Comparison of ENCODE assay signal across 8 cellular contexts in genomic region chr20:46552460-46553420, GRCh38. TPM values are rescaled to one million over a fixed set of nuclear protein-coding genes. Genes with fewer than 3 reads are reported as not detected.
DNase-seq lines count a peak whose midpoint lies in the region; ATAC-seq and TF ChIP-seq lines count a peak whose summit lies in the region.

No MANE protein-coding gene starts in this region.

- H3K9me3 ChIP-seq in endodermal cell (ENCODE audit: control insufficient read depth, low read length): no peaks in the 10 kb centered on the region
- H3K9me3 ChIP-seq in stomach: no peaks in the 10 kb centered on the region

- DNase-seq in GM12864 (ENCODE audit: low read depth) (peak; percentile 70), GM23338 (ENCODE audit: low spot score) (no peak), NB4 (ENCODE audit: low read depth) (peak; percentile 94), endodermal cell (no peak), stomach (no peak), medulla oblongata (ENCODE audit: extremely low spot score) (no peak), Ammon's horn (ENCODE audit: low spot score) (no peak), erythroblast (lab: John Stamatoyannopoulos, UW) (no peak)

- H3K9me3 Mint-ChIP-seq in GM23338 (no peaks in the 10 kb centered on the region; the same call in 2 of the 3 replicates), endodermal cell (no peaks in the 10 kb centered on the region)

- intact Hi-C loops in stomach (cut with DNase I; ENCODE audit: low total_unique reads): no loop called here

- H3K4me1 Mint-ChIP-seq in GM23338 (peaks cover 45% of the 10 kb centered on the region), endodermal cell (peaks cover 12% of the 10 kb centered on the region)

- peak overlapping the region; percentile 17; the same call in 1 of the 2 replicates for H3K4me3 ChIP-seq in GM12864 (ENCODE audit: low read depth, low read length)
- no peak overlapping the region for H3K4me3 ChIP-seq in GM23338
- peak overlapping the region; percentile 26 for H3K4me3 ChIP-seq in NB4 (ENCODE audit: low read depth, low read length)
- H3K4me3 ChIP-seq in endodermal cell (ENCODE audit: low read length): no peak overlapping the region
- no peak overlapping the region for H3K4me3 ChIP-seq in stomach

- 89 to 90% methylated on average over 4 of the region's 4 CpGs for WGBS in endodermal cell (ENCODE audit: insufficient coverage in 1 of 2, insufficient read length in 1 of 2), 2 experiments
- WGBS in stomach, 5 donors: 72 to 82% (median 78%) methylated on average over 4 of the region's 4 CpGs

- no peaks in the 10 kb centered on the region for H3F3A ChIP-seq in GM23338 (replicated peaks; ENCODE audit: low read depth)

- no peak overlapping the region for H3K9ac ChIP-seq in endodermal cell (ENCODE audit: extremely low read depth, low read length, poor library complexity, severe bottlenecking)

- H3K27ac ChIP-seq in GM23338 (ENCODE audit: low read depth) (peak overlapping the region; percentile 72), endodermal cell (ENCODE audit: low read depth, low read length) (peak overlapping the region; percentile 97), stomach (no peak overlapping the region)

- no peaks in the 10 kb centered on the region for H3K79me2 ChIP-seq in GM23338 (replicated peaks; ENCODE audit: insufficient read depth)

- H3K4me1 ChIP-seq in GM23338 (ENCODE audit: insufficient read depth) (peaks cover 58% of the 10 kb centered on the region), endodermal cell (ENCODE audit: control insufficient read depth, insufficient read depth, low read length) (no peaks in the 10 kb centered on the region), stomach (peaks cover 0 to 12% (median 0%) of the 10 kb centered on the region in 4 donors)

- H3K4me3 Mint-ChIP-seq in GM23338 (no peak overlapping the region; the same call in 2 of the 3 replicates), endodermal cell (no peak overlapping the region)

- H3K27ac Mint-ChIP-seq in GM23338 (peak overlapping the region; percentile 94), endodermal cell (peak overlapping the region; percentile 58)

- TF ChIP-seq CTCF in GM12864 (IDR thresholded peaks at IDR 0.05; ENCODE audit: low read depth, low read length, missing control alignments) (no peak), GM23338 (conservative IDR thresholded peaks at IDR 0.05; ENCODE audit: low read depth in 2 of 2) (no peak), NB4 (IDR thresholded peaks at IDR 0.05; ENCODE audit: low read depth, low read length) (no peak), endodermal cell (conservative IDR thresholded peaks at IDR 0.05) (no peak), stomach (IDR thresholded peaks at IDR 0.05) (no peak)

- TF ChIP-seq EP300 in stomach (IDR thresholded peaks at IDR 0.05): no peak

- H3K27me3 Mint-ChIP-seq in GM23338 (ENCODE audit: insufficient read depth, low read depth, poor library complexity) (peaks cover 13% of the 10 kb centered on the region), endodermal cell (ENCODE audit: insufficient read depth) (no peaks in the 10 kb centered on the region)

- H3K27me3 ChIP-seq in GM23338 (ENCODE audit: insufficient read depth) (no peaks in the 10 kb centered on the region), endodermal cell (ENCODE audit: control insufficient read depth, insufficient read depth, low read length, poor library complexity, severe bottlenecking) (peaks cover 6% of the 10 kb centered on the region), stomach (peaks cover 0 to 12% (median 0%) of the 10 kb centered on the region in 3 donors)

- H3K36me3 Mint-ChIP-seq in GM23338 (ENCODE audit: low read depth) (no peaks in the 10 kb centered on the region), endodermal cell (ENCODE audit: low read depth) (no peaks in the 10 kb centered on the region)

- H4K20me1 ChIP-seq in GM23338 (replicated peaks; ENCODE audit: insufficient read depth): no peaks in the 10 kb centered on the region

- no peak for TF ChIP-seq POLR2A in NB4 (IDR thresholded peaks at IDR 0.05; ENCODE audit: extremely low read depth, insufficient read length)
- TF ChIP-seq POLR2A in stomach (IDR thresholded peaks at IDR 0.05): no peak
- TF ChIP-seq POLR2A in erythroblast (IDR thresholded peaks at IDR 0.05; ENCODE audit: low read length): no peak

- no peaks in the 10 kb centered on the region for H3K36me3 ChIP-seq in GM23338 (ENCODE audit: insufficient read depth)
- H3K36me3 ChIP-seq in endodermal cell (ENCODE audit: control insufficient read depth, insufficient read depth, low read length): no peaks in the 10 kb centered on the region
- no peaks in the 10 kb centered on the region for H3K36me3 ChIP-seq in stomach

- H2AFZ ChIP-seq in GM23338: peak overlapping the region; percentile 40; the same call in 1 of the 2 replicates

- peak; percentile 25 for ATAC-seq in GM23338

- H3K9me2 ChIP-seq in GM23338 (ENCODE audit: insufficient read depth): no peaks in the 10 kb centered on the region

- peak overlapping the region; percentile 49 for H3K4me2 ChIP-seq in GM23338

TF ChIP-seq in GM23338, 12 proteins besides CTCF, POLR2A, EP300 and RAD21 (continues in another document):
- TF ChIP-seq JUNB (IDR thresholded peaks at IDR 0.05; ENCODE audit: unreplicated experiment) (no peak), ZNF462 (CRISPR knock-in tag; IDR thresholded peaks at IDR 0.05) (no peak), ZNF114 (CRISPR knock-in tag; IDR thresholded peaks at IDR 0.05) (no peak)

RNA-seq across cellular contexts. Expression of gene OCSTAMP, which starts 2.3 kb away (rescaled TPM):
- 0.45 TPM in 1 of 2 replicates, not detected in the other for total RNA-seq in GM23338 (2014; rRNA removed; shearing (Covaris generic))
- polyA plus RNA-seq in GM23338 (2016; fragmentation: Nextera tagmentation; extraction: Ambion mirVana): 0.32 TPM in 1 of 2 replicates, not detected in the other
- total RNA-seq in endodermal cell: not detected
- polyA plus RNA-seq in endodermal cell (2013, experiment 1 of 2): 0.36 TPM
- polyA plus RNA-seq in endodermal cell (2013, experiment 2 of 2): 0.25 TPM
- total RNA-seq in stomach: not detected
- polyA plus RNA-seq in stomach: not detected

RNA-seq across cellular contexts. Expression of gene ZNF334, which starts 39.4 kb away (rescaled TPM):
- total RNA-seq in GM23338 (2014; rRNA removed; shearing (Covaris generic)): 15.2 and 19.1 TPM in 2 replicates
- polyA plus RNA-seq in GM23338 (2016; fragmentation: Nextera tagmentation; extraction: Ambion mirVana): 7.9 and 12.4 TPM in 2 replicates
- total RNA-seq in endodermal cell: 10 to 100 TPM; 21.1 to 31.7 TPM
- 20.5 TPM for polyA plus RNA-seq in endodermal cell (2013, experiment 1 of 2)
- 18.4 TPM for polyA plus RNA-seq in endodermal cell (2013, experiment 2 of 2)
- 10 to 100 TPM in 2 of 5 donors, 1 to 10 TPM in 3; 1.4 to 12.8 (median 5.4) TPM for total RNA-seq in stomach
- 1 to 10 TPM; 1.6 to 4.4 (median 2.0) TPM for polyA plus RNA-seq in stomach

Comparison
In these comparisons a context has a peak if more than half of its experiments do, and no peak if none do; other contexts are left out.
1. DNase-seq: peak in GM12864 (single experiment) and NB4 (single experiment); none in GM23338 (single experiment), endodermal cell (single experiment), stomach (single experiment), medulla oblongata (single experiment), Ammon's horn (single experiment) and erythroblast (0 of 2).
2. H3K4me3 ChIP-seq: peak in GM12864 (single experiment) and NB4 (single experiment); none in GM23338 (single experiment), endodermal cell (single experiment) and stomach (0 of 4).
3. H3K27ac ChIP-seq: peak in GM23338 (single experiment) and endodermal cell (single experiment); none in stomach (0 of 5).